Comparison of ENCODE assay signal across 8 cellular contexts in genomic region chr4:139167774-139168444, GRCh38. TPM values are rescaled to one million over a fixed set of nuclear protein-coding genes. Genes with fewer than 3 reads are reported as not detected.
DNase-seq lines count a peak whose midpoint lies in the region; ATAC-seq, FAIRE-seq and TF ChIP-seq lines count a peak whose summit lies in the region.

No MANE protein-coding gene starts in this region.

- H2BK12ac ChIP-seq in neuronal stem cell (ENCODE audit: low read length), result no peak overlapping the region

- H3K27ac ChIP-seq in PC-3 (ENCODE audit: low read length) (no peak overlapping the region), neuronal stem cell (replicated peaks; ENCODE audit: low read length) (no peak overlapping the region)

- CTCF ChIA-PET in PC-3 (lab: Charles Lee), result interaction anchor here (0.6 to 0.7 kb wide), 4 partner anchors 10 to 138 kb away, joined by 3 to 4 read pairs (median 3); no protein-coding TSS in a partner anchor

- H3K4me1 ChIP-seq in PC-3 (ENCODE audit: insufficient read depth, low read length), result peaks cover 8% of the 10 kb centered on the region
- no peaks in the 10 kb centered on the region for H3K4me1 ChIP-seq in neuronal stem cell (ENCODE audit: control insufficient read depth in 2 of 2, insufficient read depth in 1 of 2, low read depth in 1 of 2, low read length in 2 of 2)

- H3K4me3 ChIP-seq in PC-3 (ENCODE audit: low read length) (no peak overlapping the region), neuronal stem cell (ENCODE audit: low read length in 2 of 2) (no peak overlapping the region)

- H3K4ac ChIP-seq in neuronal stem cell (ENCODE audit: low read length), result no peak overlapping the region

- no peak overlapping the region for H4K91ac ChIP-seq in neuronal stem cell (ENCODE audit: low read depth, low read length, poor library complexity)

- H3K79me1 ChIP-seq in neuronal stem cell (ENCODE audit: low read depth, low read length), result peaks cover 4% of the 10 kb centered on the region

- no peak overlapping the region for H3K23ac ChIP-seq in neuronal stem cell (ENCODE audit: low read depth, low read length, poor library complexity)

- H3K27me3 Mint-ChIP-seq in osteocyte (ENCODE audit: unreplicated experiment), result no peaks in the 10 kb centered on the region

- H3K9me2 ChIP-seq in PC-3 (replicated peaks; ENCODE audit: low read length), result no peaks in the 10 kb centered on the region

- H2BK5ac ChIP-seq in neuronal stem cell (ENCODE audit: low read length), result no peak overlapping the region

- H3K4me3 Mint-ChIP-seq in osteocyte (ENCODE audit: unreplicated experiment), result no peak overlapping the region

- H3K36me3 ChIP-seq in PC-3 (ENCODE audit: low read depth, low read length), result no peaks in the 10 kb centered on the region
- H3K36me3 ChIP-seq in neuronal stem cell (replicated peaks in 1 of 2; ENCODE audit: control insufficient read depth in 2 of 2, insufficient read depth in 2 of 2, low read length in 2 of 2), result peaks cover 0 to 2% of the 10 kb centered on the region in 2 donors

- H4K8ac ChIP-seq in neuronal stem cell (ENCODE audit: low read depth, low read length), result no peak overlapping the region

- no peak overlapping the region for H2BK15ac ChIP-seq in neuronal stem cell (ENCODE audit: low read length)

- no TSS peak for BruUV-seq in PC-3 (replicated peaks; lab: Mats Ljungman, UMichigan)

- H2AFZ ChIP-seq in PC-3 (ENCODE audit: low read length) (no peak overlapping the region), neuronal stem cell (ENCODE audit: low read length) (no peak overlapping the region)

- H3F3A ChIP-seq in PC-3 (ENCODE audit: low read length, unreplicated experiment), result no peaks in the 10 kb centered on the region

- POLR2A ChIA-PET in PC-3 (lab: Charles Lee; ENCODE audit: unreplicated experiment), result interaction anchor here (0.7 kb wide), 1 partner anchor 128 kb away, joined by 4 read pairs; no protein-coding TSS in a partner anchor

- no peak overlapping the region for H3K14ac ChIP-seq in neuronal stem cell (ENCODE audit: low read length)

- no CpG with 5 or more reads among the region's 5 CpGs for WGBS in neuronal stem cell (ENCODE audit: extremely low coverage in 2 of 2, insufficient read length in 2 of 2, insufficient replicate concordance in 1 of 2), 2 donors

- H3K9ac ChIP-seq in PC-3 (ENCODE audit: low read length) (no peak overlapping the region), neuronal stem cell (ENCODE audit: low read depth, low read length, poor library complexity) (no peak overlapping the region)

- intact Hi-C loops in PC-3 (cut with micrococcal nuclease), result loop anchor here (1.0 to 5.0 kb wide), 2 partner anchors 69 to 136 kb away; no protein-coding TSS in a partner anchor

- H3K9me3 ChIP-seq in PC-3 (ENCODE audit: low read length) (no peaks in the 10 kb centered on the region), neuronal stem cell (replicated peaks in 1 of 2; ENCODE audit: control insufficient read depth in 2 of 2, insufficient read depth in 1 of 2, low read depth in 1 of 2, low read length in 2 of 2) (no peaks in the 10 kb centered on the region)

- DNase-seq in NCI-H510A treated with DMSO at 0.1 percent for 48 hours (lab: John Stamatoyannopoulos, UW), result peak; percentile 2
- DNase-seq in NCI-H510A (lab: John Stamatoyannopoulos, UW), result no peak
- DNase-seq in PC-3, result peak; percentile 65
- DNase-seq in erythroblast (lab: John Stamatoyannopoulos, UW), result peak; percentile 79 to 83
- no peak for DNase-seq in osteocyte (ENCODE audit: extremely low spot score, unreplicated experiment)
- no peak for DNase-seq in NCI-H345 treated with DMSO at 0.1 percent for 48 hours (lab: John Stamatoyannopoulos, UW; ENCODE audit: unreplicated experiment)
- no peak for DNase-seq in RCC 7860 (ENCODE audit: low spot score)
- DNase-seq in neuronal stem cell (ENCODE audit: low spot score), result no peak

- no peak for TF ChIP-seq POLR2A in erythroblast (IDR thresholded peaks at IDR 0.05; ENCODE audit: low read length)

- H3K4me1 Mint-ChIP-seq in osteocyte (ENCODE audit: unreplicated experiment), result peaks cover 28% of the 10 kb centered on the region

- H4K20me1 ChIP-seq in PC-3 (ENCODE audit: low read length), result no peaks in the 10 kb centered on the region

- H3K27ac Mint-ChIP-seq in osteocyte (ENCODE audit: unreplicated experiment), result peak overlapping the region; percentile 41

- H2BK120ac ChIP-seq in neuronal stem cell (ENCODE audit: low read depth, low read length), result no peak overlapping the region

- H3K18ac ChIP-seq in neuronal stem cell (ENCODE audit: low read length), result no peak overlapping the region

- no peak for FAIRE-seq in RCC 7860 (lab: Jason Lieb, UNC)

- H3K27me3 ChIP-seq in PC-3 (ENCODE audit: low read length) (no peaks in the 10 kb centered on the region), neuronal stem cell (ENCODE audit: control insufficient read depth in 3 of 3, insufficient read depth in 3 of 3, low read depth in 1 of 3, low read length in 3 of 3) (no peaks in the 10 kb centered on the region)

- H3K9me3 Mint-ChIP-seq in osteocyte (ENCODE audit: unreplicated experiment), result no peaks in the 10 kb centered on the region

- peak; percentile 60 for TF ChIP-seq CTCF in PC-3 (conservative IDR thresholded peaks at IDR 0.05; ENCODE audit: low read depth, low read length)
- TF ChIP-seq CTCF in osteocyte (IDR thresholded peaks at IDR 0.05), result peak; percentile 55

- H3K79me2 ChIP-seq in PC-3 (ENCODE audit: low read length), result no peaks in the 10 kb centered on the region

- H3K36me3 Mint-ChIP-seq in osteocyte (ENCODE audit: unreplicated experiment), result no peaks in the 10 kb centered on the region

- H2AK5ac ChIP-seq in neuronal stem cell (ENCODE audit: low read depth, low read length), result no peak overlapping the region

- ATAC-seq in PC-3, result peak; percentile 59

- H3K4me2 ChIP-seq in PC-3 (ENCODE audit: low read length), result no peak overlapping the region
- no peak overlapping the region for H3K4me2 ChIP-seq in neuronal stem cell (ENCODE audit: insufficient read depth, low read length, poor library complexity, severe bottlenecking)

RNA-seq across cellular contexts. Expression of gene ELF2, which starts 9.1 kb away (rescaled TPM):
- total RNA-seq in PC-3 (2014; rRNA removed), result 18.5 and 20.4 TPM in 2 replicates
- 47.6 and 51.0 TPM in 2 replicates for total RNA-seq in osteocyte
- polyA plus RNA-seq in neuronal stem cell (2013, experiment 1 of 2), result 22.2 TPM
- 22.4 TPM for polyA plus RNA-seq in neuronal stem cell (2013, experiment 2 of 2)

Comparison
In these comparisons a context has a peak if more than half of its experiments do, and no peak if none do; other contexts are left out.
1. DNase-seq: peak in NCI-H510A treated with DMSO at 0.1 percent for 48 hours (single experiment), PC-3 (single experiment) and erythroblast (2 of 2); none in NCI-H510A (single experiment), osteocyte (single experiment), NCI-H345 treated with DMSO at 0.1 percent for 48 hours (single experiment), RCC 7860 (single experiment) and neuronal stem cell (single experiment).